In the genomic region with DNA sequence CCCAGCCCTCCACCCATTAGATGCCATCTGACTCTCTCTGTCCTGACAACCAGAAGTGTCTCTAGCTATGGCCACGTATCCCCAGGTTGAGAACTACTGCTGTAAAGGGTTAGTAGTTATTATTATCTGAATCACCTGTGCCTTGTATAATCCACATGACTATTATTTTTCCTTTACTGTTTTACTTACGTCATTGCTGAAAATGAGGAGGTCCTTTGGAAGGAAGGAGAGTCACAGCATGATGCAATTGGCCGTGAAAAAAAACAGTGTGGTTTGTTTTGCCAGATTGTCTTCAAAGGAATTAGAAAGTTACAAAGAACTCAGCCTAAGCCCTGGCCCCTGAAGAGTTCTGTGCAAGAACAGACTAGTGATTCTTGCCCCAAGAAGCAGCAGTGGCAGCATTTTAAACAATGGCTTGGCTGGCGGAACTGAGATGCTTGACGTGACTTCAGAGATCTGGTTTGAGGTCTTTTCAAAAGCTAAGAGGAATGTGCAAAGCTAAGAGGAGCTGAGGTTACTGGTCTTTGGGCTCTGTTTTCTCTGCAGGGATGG, we compare ENCODE assay signal across 19 cellular contexts.
DNase-seq lines count a peak whose midpoint lies in the region; ATAC-seq and TF ChIP-seq lines count a peak whose summit lies in the region.
"Had no signal": no experiment of that assay in that cellular context is flagged by ENCODE, and none has a peak within 500 bp of the region (broad histone marks: within the 10 kb centered on the region; RNA-seq: fewer than 3 reads in every experiment).

No MANE protein-coding gene starts in this region.

- H3K4me2 ChIP-seq in H9 (ENCODE audit: insufficient read depth, insufficient read length, low read length) = no peak overlapping the region
- H3K4me2 ChIP-seq: KMS-11, PC-9 had no signal

- H3K18ac ChIP-seq in H9 (ENCODE audit: insufficient read length, low read depth, low read length) = no peak overlapping the region

- H3K4me1 Mint-ChIP-seq in H9 = peaks cover 25 to 35% of the 10 kb centered on the region in 2 experiments
- H3K4me1 Mint-ChIP-seq: CD8-positive, alpha-beta memory T cell had no signal

- H3K27me3 ChIP-seq in H9 (ENCODE audit: insufficient read depth, low read length) (no peaks in the 10 kb centered on the region), thyroid gland (no peaks in the 10 kb centered on the region)
- H3K27me3 ChIP-seq: SJCRH30 had no signal

- H3K14ac ChIP-seq in H9 (ENCODE audit: insufficient read depth, low read length) = no peak overlapping the region

- TF ChIP-seq CTCF in H9 (conservative IDR thresholded peaks at IDR 0.05) = no peak
- no peak for TF ChIP-seq CTCF in thyroid gland (IDR thresholded peaks at IDR 0.05)

- no peaks in the 10 kb centered on the region for H3K79me2 ChIP-seq in H9 (ENCODE audit: insufficient read depth, low read length)

- H3K4me3 ChIP-seq in thyroid gland (replicated peaks in 1 of 3) = no peak overlapping the region
- H3K4me3 ChIP-seq: PC-9, SJCRH30 had no signal

- peaks cover 0 to 3% of the 10 kb centered on the region in 2 experiments; a peak in 1 of 5 replicates for H3K9me3 Mint-ChIP-seq in H9

- no peak overlapping the region for H2BK15ac ChIP-seq in H9 (ENCODE audit: low read depth, low read length)

- H3K36me3 ChIP-seq in thyroid gland = no peaks in the 10 kb centered on the region
- H3K36me3 ChIP-seq: SJCRH30 had no signal

- H3K56ac ChIP-seq in H9 (ENCODE audit: insufficient read length, low read depth, low read length) = no peak overlapping the region

- no peaks in the 10 kb centered on the region for H3K9me3 ChIP-seq in H9 (ENCODE audit: control insufficient read depth, low read depth, low read length)
- H3K9me3 ChIP-seq in thyroid gland = no peaks in the 10 kb centered on the region
- H3K9me3 ChIP-seq: SJCRH30 had no signal

- no peak overlapping the region for H3T11ph ChIP-seq in H9 (ENCODE audit: low read length)

- H2AK5ac ChIP-seq in H9 (ENCODE audit: insufficient read length, low read length) = no peak overlapping the region

- no peak overlapping the region; a peak in 1 of 5 replicates for H3K4me3 Mint-ChIP-seq in H9
- H3K4me3 Mint-ChIP-seq: CD8-positive, alpha-beta memory T cell had no signal

- no peak for TF ChIP-seq POLR2A in thyroid gland (IDR thresholded peaks at IDR 0.05)

- no peak overlapping the region for H4K91ac ChIP-seq in H9 (ENCODE audit: insufficient read length, low read depth, low read length)

- ATAC-seq in esophagus mucosa = peak; percentile 80
- ATAC-seq: HCT116 had no signal

- H4K5ac ChIP-seq in H9 (ENCODE audit: insufficient read length, low read depth, low read length) = no peak overlapping the region

- H2AFZ ChIP-seq in H9 (ENCODE audit: low read length) = no peak overlapping the region
- H2AFZ ChIP-seq: PC-9 had no signal

- H3K23ac ChIP-seq in H9 (ENCODE audit: insufficient read length, low read depth, low read length) = no peak overlapping the region

- H3K4me1 ChIP-seq in H9 (ENCODE audit: insufficient read depth, low read length) (no peaks in the 10 kb centered on the region), thyroid gland (peaks cover 3 to 11% of the 10 kb centered on the region in 2 donors)
- H3K4me1 ChIP-seq: SJCRH30 had no signal

- no peaks in the 10 kb centered on the region for H3K79me1 ChIP-seq in H9 (ENCODE audit: insufficient read depth, low read depth, low read length, poor library complexity, severe bottlenecking)

- no CpG with 5 or more reads among the region's 5 CpGs for WGBS in H9 (ENCODE audit: extremely low coverage, insufficient read length, low lambda C conversion rate)
- WGBS in thyroid gland, 2 donors = 6 to 16% methylated on average over 5 of the region's 5 CpGs

- H4K8ac ChIP-seq in H9 (replicated peaks; ENCODE audit: insufficient read length, low read depth, low read length) = no peak overlapping the region

- DNase-seq in H9 (no peak), SK-MEL-5 (ENCODE audit: low read depth, low spot score) (peak; percentile 2), thyroid gland (peak; percentile 63 to 67), UCSD-AML1 (lab: John Stamatoyannopoulos, UW; ENCODE audit: unreplicated experiment) (no peak), substantia nigra (lab: John Stamatoyannopoulos, UW) (no peak), RKO (ENCODE audit: low spot score) (no peak)
- DNase-seq: C1 segment of cervical spinal cord; CD8-positive, alpha-beta memory T cell; DND-41; NCI-H1048; NCI-H1436 treated with DMSO at 0.1 percent for 48 hours; NCI-H2029; NCI-H345; NCI-H524 treated with DMSO at 0.1 percent for 48 hours; PC-9; SJCRH30 had no signal

- H3K4ac ChIP-seq in H9 (ENCODE audit: low read depth, low read length) = no peak overlapping the region

- H3K23me2 ChIP-seq in H9 (ENCODE audit: insufficient read length, low read depth, low read length, poor library complexity, severe bottlenecking) = no peaks in the 10 kb centered on the region

- H2BK20ac ChIP-seq in H9 (ENCODE audit: low read depth, low read length, poor library complexity, severe bottlenecking) = no peak overlapping the region

- peak overlapping the region in 2 of 3 experiments; percentile 17 to 84; a peak in 3 of 7 replicates for H3K27ac Mint-ChIP-seq in H9
- H3K27ac Mint-ChIP-seq: CD8-positive, alpha-beta memory T cell had no signal

- in situ Hi-C loops in SK-MEL-5 (cut with HindIII; ENCODE audit: low pct_unique_long_range_greater_than_20kb, low sequenced_read_pairs) = no loop called here

- no peak overlapping the region for H3K9ac ChIP-seq in H9 (ENCODE audit: extremely low read depth, insufficient read length, low read length)
- H3K9ac ChIP-seq: KMS-11 had no signal

- intact Hi-C loops in thyroid gland (cut with DNase I) = no loop called here

- no peak overlapping the region for H3K27ac ChIP-seq in H9 (ENCODE audit: insufficient read length, low read depth, low read length)
- peak overlapping the region in 2 of 3 donors; percentile 23 to 49 for H3K27ac ChIP-seq in thyroid gland
- H3K27ac ChIP-seq in substantia nigra (ENCODE audit: low read depth, low read length, poor library complexity, severe bottlenecking) = no peak overlapping the region
- H3K27ac ChIP-seq: KMS-11, PC-9, SJCRH30 had no signal

- peaks cover 5% of the 10 kb centered on the region for H3K27me3 Mint-ChIP-seq in H9 (ENCODE audit: low read depth)

- peaks cover 0 to 7% (median 0%) of the 10 kb centered on the region in 3 experiments; a peak in 3 of 7 replicates for H3K36me3 Mint-ChIP-seq in H9 (ENCODE audit: insufficient read depth in 1 of 3, low read depth in 3 of 3)
- H3K36me3 Mint-ChIP-seq: CD8-positive, alpha-beta memory T cell had no signal

- no peaks in the 10 kb centered on the region for H4K20me1 ChIP-seq in H9 (ENCODE audit: control insufficient read depth, insufficient read depth, insufficient read length)

- no peak overlapping the region for H2BK12ac ChIP-seq in H9 (ENCODE audit: insufficient read length, low read depth, low read length)

- no peak overlapping the region for H2BK120ac ChIP-seq in H9 (ENCODE audit: low read depth, low read length, poor library complexity, severe bottlenecking)

- H2BK5ac ChIP-seq in H9 (ENCODE audit: insufficient read length, low read length) = no peak overlapping the region

Comparison
In these comparisons a context has a peak if more than half of its experiments do, and no peak if none do; other contexts are left out.
1. DNase-seq: peak in SK-MEL-5 (single experiment) and thyroid gland (2 of 2); none in H9 (single experiment), UCSD-AML1 (single experiment), substantia nigra (0 of 49) and RKO (single experiment).
2. H3K27ac ChIP-seq: peak in thyroid gland (2 of 3); none in H9 (single experiment) and substantia nigra (single experiment).